ENCODE assay signal across 9 cellular contexts in genomic region chr9:107488400-107489143, GRCh38. TPM values are rescaled to one million over a fixed set of nuclear protein-coding genes. Genes with fewer than 3 reads are reported as not detected.
DNase-seq lines count a peak whose midpoint lies in the region; ATAC-seq and TF ChIP-seq lines count a peak whose summit lies in the region.
"Had no signal": no experiment of that assay in that cellular context is flagged by ENCODE, and none has a peak within 500 bp of the region (broad histone marks: within the 10 kb centered on the region; RNA-seq: fewer than 3 reads in every experiment).

No MANE protein-coding gene starts in this region.

- no peaks in the 10 kb centered on the region for H3K27me3 ChIP-seq in layer of hippocampus (ENCODE audit: control insufficient read depth, insufficient read depth, low read length)

- H3K36me3 Mint-ChIP-seq in chondrocyte (ENCODE audit: low read depth), result peaks cover 7% of the 10 kb centered on the region
- H3K36me3 Mint-ChIP-seq in stimulated activated memory B cell treated with anti-CD40 and anti-IgM and Interleukin-4, amounts not matched to agents 10 μg/mL and 1 μg/mL and 100 μg/mL, for 72 hours, result no peaks in the 10 kb centered on the region
- H3K36me3 Mint-ChIP-seq: CD4-positive, CD25-positive, alpha-beta regulatory T cell had no signal

- peak overlapping the region; percentile 80 for H3K27ac Mint-ChIP-seq in chondrocyte (ENCODE audit: unreplicated experiment)
- peak overlapping the region; percentile 49 for H3K27ac Mint-ChIP-seq in stimulated activated memory B cell treated with anti-CD40 and anti-IgM and Interleukin-4, amounts not matched to agents 10 μg/mL and 1 μg/mL and 100 μg/mL, for 72 hours
- H3K27ac Mint-ChIP-seq: CD4-positive, CD25-positive, alpha-beta regulatory T cell had no signal

- H3K9me3 Mint-ChIP-seq in chondrocyte (ENCODE audit: low read depth), result no peaks in the 10 kb centered on the region
- no peaks in the 10 kb centered on the region for H3K9me3 Mint-ChIP-seq in stimulated activated memory B cell treated with anti-CD40 and anti-IgM and Interleukin-4, amounts not matched to agents 10 μg/mL and 1 μg/mL and 100 μg/mL, for 72 hours

- DNase-seq in NCI-H1417 (lab: John Stamatoyannopoulos, UW) (peak; percentile 7 to 76 (median 74)), NCI-H1417 treated with DMSO at 0.1 percent for 48 hours (lab: John Stamatoyannopoulos, UW) (no peak), NCI-H69 (lab: John Stamatoyannopoulos, UW) (peak; percentile 83), chondrocyte (ENCODE audit: low spot score) (peak; percentile 93), HuH-7 (ENCODE audit: low spot score) (no peak)

- no peak for TF ChIP-seq CTCF in chondrocyte (IDR thresholded peaks at IDR 0.05)

- peaks cover 50% of the 10 kb centered on the region for H3K4me1 Mint-ChIP-seq in chondrocyte (ENCODE audit: low read depth)
- H3K4me1 Mint-ChIP-seq in stimulated activated memory B cell treated with anti-CD40 and anti-IgM and Interleukin-4, amounts not matched to agents 10 μg/mL and 1 μg/mL and 100 μg/mL, for 72 hours, result peaks cover 31% of the 10 kb centered on the region

- peak overlapping the region; percentile 93 for H3K4me3 Mint-ChIP-seq in chondrocyte (ENCODE audit: unreplicated experiment)
- H3K4me3 Mint-ChIP-seq in stimulated activated memory B cell treated with anti-CD40 and anti-IgM and Interleukin-4, amounts not matched to agents 10 μg/mL and 1 μg/mL and 100 μg/mL, for 72 hours, result peak overlapping the region; percentile 71

- H3K27me3 Mint-ChIP-seq in chondrocyte (ENCODE audit: low read depth), result no peaks in the 10 kb centered on the region
- peaks cover 46% of the 10 kb centered on the region for H3K27me3 Mint-ChIP-seq in stimulated activated memory B cell treated with anti-CD40 and anti-IgM and Interleukin-4, amounts not matched to agents 10 μg/mL and 1 μg/mL and 100 μg/mL, for 72 hours

- peak; percentile 4 for ATAC-seq in stimulated activated memory B cell treated with anti-CD40 and anti-IgM and Interleukin-4, amounts not matched to agents 10 μg/mL and 1 μg/mL and 100 μg/mL, for 72 hours
- no peak for ATAC-seq in GM19395 (IDR thresholded peaks at IDR 0.05; ENCODE audit: unreplicated experiment)

- H3K27ac ChIP-seq in layer of hippocampus (ENCODE audit: low read depth, low read length), result peak overlapping the region; percentile 52

RNA-seq across cellular contexts. Expression of gene KLF4, which starts 1.0 kb away (rescaled TPM):
- 22.3 to 36.0 TPM (median 35.1 TPM) in 3 replicates for total RNA-seq in chondrocyte

Comparison
In these comparisons a context has a peak if more than half of its experiments do, and no peak if none do; other contexts are left out.
1. DNase-seq: peak in NCI-H1417 (3 of 3), NCI-H69 (single experiment) and chondrocyte (single experiment); none in NCI-H1417 treated with DMSO at 0.1 percent for 48 hours (single experiment) and HuH-7 (single experiment).